In the genomic region with DNA sequence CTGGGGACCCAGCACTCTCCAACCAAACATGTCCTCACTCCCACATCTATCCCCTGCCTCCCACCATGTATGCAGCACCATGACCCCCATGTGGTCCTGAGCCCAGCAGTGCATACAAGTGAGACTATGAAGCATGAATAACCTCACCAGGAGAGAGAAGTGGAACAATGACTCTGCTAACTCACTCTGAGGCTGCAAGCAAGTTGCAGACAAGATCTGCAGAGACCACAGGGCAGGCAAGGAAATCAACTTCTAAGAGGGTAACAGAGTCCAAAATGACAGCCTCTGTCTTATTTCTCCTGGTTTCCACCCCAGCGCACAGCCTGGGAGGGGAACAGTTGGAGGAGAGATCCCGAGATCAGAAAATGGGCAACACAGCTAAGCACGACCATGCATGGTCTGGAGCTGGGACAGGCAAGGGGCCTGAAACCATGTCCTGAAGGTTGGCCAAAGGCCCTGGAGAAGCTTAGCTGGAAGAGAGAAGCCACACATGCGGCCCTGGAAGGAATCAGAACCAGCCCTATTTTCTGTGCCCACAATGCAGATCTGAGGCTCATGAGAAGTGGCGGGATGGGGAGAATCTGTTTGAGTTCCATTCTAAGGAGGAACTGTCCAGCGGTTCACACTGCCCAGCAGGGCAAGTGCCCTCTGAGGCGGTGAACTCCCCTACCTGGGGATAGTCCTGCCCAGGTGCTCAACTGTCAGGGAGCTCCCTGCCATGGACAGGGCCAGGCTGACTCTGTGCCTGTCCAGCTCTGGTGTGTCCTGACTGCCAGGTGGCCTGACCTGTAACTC, we compare ENCODE assay signal across 25 cellular contexts. TPM values are rescaled to one million over a fixed set of nuclear protein-coding genes. Genes with fewer than 3 reads are reported as not detected.
"Had no signal": no experiment of that assay in that cellular context is flagged by ENCODE, and none has a peak within 500 bp of the region (broad histone marks: within the 10 kb centered on the region; RNA-seq: fewer than 3 reads in every experiment).

No MANE protein-coding gene starts in this region.

- H3K4me3 ChIP-seq: body of pancreas, esophagus muscularis mucosa, gastroesophageal sphincter, heart left ventricle, neural progenitor cell, ovary, right lobe of liver, testis had no signal

- H3K4me1 ChIP-seq: body of pancreas, esophagus muscularis mucosa, gastroesophageal sphincter, heart left ventricle, neural progenitor cell, right lobe of liver, testis had no signal

- H3K9me3 ChIP-seq: body of pancreas, esophagus muscularis mucosa, gastroesophageal sphincter, heart left ventricle, ovary, right lobe of liver, testis had no signal

- H3K9ac ChIP-seq: neural progenitor cell had no signal

- ATAC-seq: activated T-helper 17 cell treated with anti-CD3 and anti-CD28 coated beads, Interleukin-2, amount 50 U/mL, for 72 hours; gastroesophageal sphincter; naive thymus-derived CD4-positive, alpha-beta T cell had no signal

- DNase-seq: activated CD4-positive, alpha-beta memory T cell treated with anti-CD3 and anti-CD28 coated beads for 36 hours; activated naive CD4-positive, alpha-beta T cell treated with anti-CD3 and anti-CD28 coated beads for 36 hours; activated T-cell treated with anti-CD3 and anti-CD28 coated beads, Interleukin-2, amount 50 U/mL, for 1 hour; body of pancreas; dermis blood vessel endothelial cell; effector memory CD4-positive, alpha-beta T cell; heart left ventricle; mesendoderm; naive thymus-derived CD4-positive, alpha-beta T cell; right lobe of liver; small intestine; stimulated activated CD4-positive, alpha-beta T cell treated with anti-CD3 and anti-CD28 coated beads, Interleukin-4, amount 100 ng/mL, for 1 hour; T1000; testis; WERI-Rb-1 had no signal

- H3K4me2 ChIP-seq: neural progenitor cell had no signal

- H3K36me3 ChIP-seq: esophagus muscularis mucosa, gastroesophageal sphincter, heart left ventricle, neural progenitor cell, ovary, right lobe of liver, WERI-Rb-1 had no signal

- H3K27me3 ChIP-seq: body of pancreas, ovary, right lobe of liver, testis had no signal

- H3K27ac ChIP-seq: body of pancreas, esophagus muscularis mucosa, gastroesophageal sphincter, heart left ventricle, neural progenitor cell, ovary, right lobe of liver, testis, WERI-Rb-1 had no signal

- H2AFZ ChIP-seq: neural progenitor cell had no signal

RNA-seq across cellular contexts. Expression of gene REN, which starts 12.5 kb away (rescaled TPM):
- total RNA-seq: activated CD4-positive, alpha-beta memory T cell treated with anti-CD3 and anti-CD28 coated beads for 36 hours; activated naive CD4-positive, alpha-beta T cell treated with anti-CD3 and anti-CD28 coated beads for 36 hours; activated T-helper 17 cell treated with anti-CD3 and anti-CD28 coated beads, Interleukin-2, amount 50 U/mL, for 72 hours; body of pancreas; cardiac septum; dermis blood vessel endothelial cell; endothelial cell of umbilical vein; esophagus muscularis mucosa; gastroesophageal sphincter; heart left ventricle; mucosa of gallbladder; naive thymus-derived CD4-positive, alpha-beta T cell; pulmonary artery endothelial cell; testis had no signal
- polyA plus RNA-seq: heart left ventricle; naive thymus-derived CD4-positive, alpha-beta T cell had no signal

RNA-seq across cellular contexts. Expression of gene KISS1, which starts 17.6 kb away (rescaled TPM):
- total RNA-seq: activated CD4-positive, alpha-beta memory T cell treated with anti-CD3 and anti-CD28 coated beads for 36 hours; activated naive CD4-positive, alpha-beta T cell treated with anti-CD3 and anti-CD28 coated beads for 36 hours; activated T-helper 17 cell treated with anti-CD3 and anti-CD28 coated beads, Interleukin-2, amount 50 U/mL, for 72 hours; body of pancreas; cardiac septum; dermis blood vessel endothelial cell; esophagus muscularis mucosa; gastroesophageal sphincter; heart left ventricle; lower leg skin; mucosa of gallbladder had no signal
- polyA plus RNA-seq: heart left ventricle; naive thymus-derived CD4-positive, alpha-beta T cell; ovary had no signal

RNA-seq across cellular contexts. Expression of gene GOLT1A, which starts 35.1 kb away (rescaled TPM):
- total RNA-seq: activated naive CD4-positive, alpha-beta T cell treated with anti-CD3 and anti-CD28 coated beads for 36 hours; cardiac septum; dermis blood vessel endothelial cell; endothelial cell of umbilical vein; naive thymus-derived CD4-positive, alpha-beta T cell; pulmonary artery endothelial cell had no signal
- polyA plus RNA-seq: endothelial cell of umbilical vein, ovary had no signal
